20 cellular contexts compared by ENCODE assay signal in the genomic region with DNA sequence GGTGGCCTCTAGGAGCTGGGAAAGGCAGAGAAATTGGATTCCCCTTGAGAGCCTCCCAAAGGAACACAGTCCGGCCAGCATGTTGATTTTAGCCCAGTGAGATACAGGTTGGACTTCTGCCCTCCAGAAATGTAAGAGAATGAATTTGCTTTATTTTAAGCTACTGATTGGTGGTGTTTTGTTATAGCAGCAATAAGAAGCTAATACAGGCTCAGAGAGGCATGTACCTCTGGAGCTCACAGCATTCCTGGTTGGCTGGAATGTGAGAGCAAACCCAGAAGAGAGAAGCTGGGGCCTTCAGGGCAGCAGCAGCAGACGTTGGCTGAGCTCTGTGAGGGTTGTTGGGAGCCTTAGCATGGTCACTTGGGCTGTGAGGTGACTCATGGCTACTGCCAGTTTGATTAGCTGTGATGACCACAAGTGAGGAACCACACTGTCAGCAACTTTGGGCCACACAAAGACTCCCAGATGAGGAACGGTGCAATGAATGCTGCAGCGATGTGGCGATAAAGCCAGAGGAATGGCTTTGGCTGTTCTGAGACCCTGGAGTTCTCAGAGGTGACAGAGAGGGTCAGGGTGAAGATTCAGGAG.
"Had no signal": no experiment of that assay in that cellular context is flagged by ENCODE, and none has a peak within 500 bp of the region (broad histone marks: within the 10 kb centered on the region; RNA-seq: fewer than 3 reads in every experiment).

No MANE protein-coding gene starts in this region.

- H3K36me3 ChIP-seq: adrenal gland, esophagus squamous epithelium, heart left ventricle, spleen, uterus had no signal

- H3K9me3 ChIP-seq: adrenal gland, esophagus squamous epithelium, heart left ventricle, spleen, testis, uterus had no signal

- H3K4me1 ChIP-seq: uterus had no signal

- H3K4me3 ChIP-seq: adrenal gland, coronary artery, esophagus squamous epithelium, heart left ventricle, spleen, testis, uterus had no signal

- ATAC-seq: activated T-helper 17 cell treated with anti-CD3 and anti-CD28 coated beads, Interleukin-2, amount 50 U/mL, for 72 hours; heart left ventricle; left cardiac atrium had no signal

- DNase-seq: activated CD4-positive, alpha-beta T cell treated with anti-CD3 and anti-CD28 coated beads for 1 hour; activated CD4-positive, alpha-beta T cell treated with anti-CD3 and anti-CD28 coated beads, Interleukin-2, amount 50 U/mL, for 4 hours; activated CD8-positive, alpha-beta memory T cell treated with anti-CD3 and anti-CD28 coated beads for 24 hours; activated CD8-positive, alpha-beta memory T cell treated with anti-CD3 and anti-CD28 coated beads, Interleukin-2, amount 50 U/mL, for 4 hours; activated T-cell treated with anti-CD3 and anti-CD28 coated beads, Interleukin-2, amount 50 U/mL, for 24 hours; adrenal gland; cerebellar nuclear complex; endodermal cell; esophagus squamous epithelium; heart left ventricle; left cardiac atrium; naive B cell; spleen; stimulated activated CD4-positive, alpha-beta T cell treated with anti-CD3 and anti-CD28 coated beads, Interleukin-4, amount 100 ng/mL, for 1 hour; stimulated activated naive CD4-positive, alpha-beta T cell; testis; trophoblast cell; uterus had no signal

- H3K27me3 ChIP-seq: adrenal gland, heart left ventricle, spleen, testis, uterus had no signal

- H3K27ac ChIP-seq: adrenal gland, coronary artery, esophagus squamous epithelium, spleen, testis, uterus had no signal
